Comparison of ENCODE assay signal across 8 cellular contexts in genomic region chr17:67528751-67529436, GRCh38.
DNase-seq lines count a peak whose midpoint lies in the region; ATAC-seq and TF ChIP-seq lines count a peak whose summit lies in the region.

No MANE protein-coding gene starts in this region.

- H3K27ac ChIP-seq in heart right ventricle = peak overlapping the region in 9 of 10 donors; percentile 18 to 73 (median 63)

- no peak overlapping the region for H3K4me3 Mint-ChIP-seq in natural killer cell
- H3K4me3 Mint-ChIP-seq in natural killer cell treated with Interleukin-12 subunit alpha and Interleukin-12 subunit beta and Interleukin-15 and Interleukin-18, amount 100 ng/mL, for 72 hours = no peak overlapping the region
- peak overlapping the region; percentile 2; the same call in 1 of the 2 replicates for H3K4me3 Mint-ChIP-seq in WTC11
- H3K4me3 Mint-ChIP-seq in progenitor cell of endocrine pancreas (ENCODE audit: low read depth) = peak overlapping the region; percentile 47
- H3K4me3 Mint-ChIP-seq in T-helper 17 cell = no peak overlapping the region

- no peaks in the 10 kb centered on the region for H3K27me3 Mint-ChIP-seq in natural killer cell (ENCODE audit: low read depth in 2 of 2)
- no peaks in the 10 kb centered on the region for H3K27me3 Mint-ChIP-seq in natural killer cell treated with Interleukin-12 subunit alpha and Interleukin-12 subunit beta and Interleukin-15 and Interleukin-18, amount 100 ng/mL, for 72 hours
- no peaks in the 10 kb centered on the region for H3K27me3 Mint-ChIP-seq in WTC11 (ENCODE audit: low read depth)
- H3K27me3 Mint-ChIP-seq in progenitor cell of endocrine pancreas = no peaks in the 10 kb centered on the region
- H3K27me3 Mint-ChIP-seq in T-helper 17 cell = no peaks in the 10 kb centered on the region

- peaks cover 51 to 60% of the 10 kb centered on the region in 2 donors for H3K4me1 Mint-ChIP-seq in natural killer cell
- peaks cover 27 to 42% of the 10 kb centered on the region in 2 donors for H3K4me1 Mint-ChIP-seq in natural killer cell treated with Interleukin-12 subunit alpha and Interleukin-12 subunit beta and Interleukin-15 and Interleukin-18, amount 100 ng/mL, for 72 hours (ENCODE audit: low read depth in 2 of 2)
- H3K4me1 Mint-ChIP-seq in WTC11 = peaks cover 47% of the 10 kb centered on the region
- H3K4me1 Mint-ChIP-seq in progenitor cell of endocrine pancreas (ENCODE audit: low read depth) = peaks cover 45% of the 10 kb centered on the region
- H3K4me1 Mint-ChIP-seq in T-helper 17 cell = peaks cover 14% of the 10 kb centered on the region

- CTCF ChIA-PET in WTC11 (lab: Charles Lee) = interaction anchor here (1.1 to 2.2 kb wide), 3 partner anchors 54 to 154 kb away, joined by 3 to 10 read pairs (median 8); no protein-coding TSS in a partner anchor

- no peak for DNase-seq in natural killer cell
- no peak for DNase-seq in natural killer cell treated with Interleukin-12 subunit alpha and Interleukin-12 subunit beta and Interleukin-15 and Interleukin-18, amount 100 ng/mL, for 72 hours (ENCODE audit: low spot score)
- peak; percentile 69 for DNase-seq in WTC11 (ENCODE audit: low spot score)
- DNase-seq in heart right ventricle = peak; percentile 65 to 74
- DNase-seq in progenitor cell of endocrine pancreas (ENCODE audit: low spot score, unreplicated experiment) = peak; percentile 55
- DNase-seq in T-helper 17 cell = no peak

- ATAC-seq in natural killer cell (no peak), WTC11 (peak; percentile 88), heart right ventricle (peak; percentile 87 to 97 (median 92)), GM18867 (IDR thresholded peaks at IDR 0.05; ENCODE audit: unreplicated experiment) (no peak), GM21367 (IDR thresholded peaks at IDR 0.05; ENCODE audit: unreplicated experiment) (no peak), T-helper 17 cell (no peak)
- no peak for ATAC-seq in natural killer cell treated with Interleukin-12 subunit alpha and Interleukin-12 subunit beta and Interleukin-15 and Interleukin-18, amount 100 ng/mL, for 72 hours

- no peaks in the 10 kb centered on the region for H3K9me3 ChIP-seq in heart right ventricle
- H3K9me3 ChIP-seq in T-helper 17 cell (ENCODE audit: control insufficient read depth, low read length, poor library complexity, severe bottlenecking) = no peaks in the 10 kb centered on the region

- intact Hi-C loops in natural killer cell (cut with micrococcal nuclease) (no loop called here), heart right ventricle (cut with DNase I) (no loop called here)

- H3K27ac Mint-ChIP-seq in natural killer cell = peak overlapping the region; percentile 3 to 51
- H3K27ac Mint-ChIP-seq in natural killer cell treated with Interleukin-12 subunit alpha and Interleukin-12 subunit beta and Interleukin-15 and Interleukin-18, amount 100 ng/mL, for 72 hours = peak overlapping the region in 1 of 2 donors; percentile 19
- peak overlapping the region; percentile 56 for H3K27ac Mint-ChIP-seq in WTC11
- peak overlapping the region; percentile 93 for H3K27ac Mint-ChIP-seq in progenitor cell of endocrine pancreas
- no peak overlapping the region for H3K27ac Mint-ChIP-seq in T-helper 17 cell

- no peaks in the 10 kb centered on the region for H3K36me3 Mint-ChIP-seq in natural killer cell
- H3K36me3 Mint-ChIP-seq in natural killer cell treated with Interleukin-12 subunit alpha and Interleukin-12 subunit beta and Interleukin-15 and Interleukin-18, amount 100 ng/mL, for 72 hours = no peaks in the 10 kb centered on the region
- no peaks in the 10 kb centered on the region; the same call in 1 of the 2 replicates for H3K36me3 Mint-ChIP-seq in WTC11
- no peaks in the 10 kb centered on the region for H3K36me3 Mint-ChIP-seq in progenitor cell of endocrine pancreas (ENCODE audit: insufficient read depth)
- peaks cover 2% of the 10 kb centered on the region for H3K36me3 Mint-ChIP-seq in T-helper 17 cell (ENCODE audit: low read depth)

- no peak for TF ChIP-seq CTCF in natural killer cell (IDR thresholded peaks at IDR 0.05)
- no peak for TF ChIP-seq CTCF in WTC11 (IDR thresholded peaks at IDR 0.05)
- no peak for TF ChIP-seq CTCF in heart right ventricle (IDR thresholded peaks at IDR 0.05)
- no peak for TF ChIP-seq CTCF in progenitor cell of endocrine pancreas (IDR thresholded peaks at IDR 0.05; ENCODE audit: unreplicated experiment)

- 8 to 15% methylated on average over 22 of the region's 22 CpGs for WGBS in heart right ventricle, 2 donors

- H3K4me3 ChIP-seq in heart right ventricle = peak overlapping the region in 9 of 10 donors; percentile 8 to 44 (median 26)

- POLR2A ChIA-PET in WTC11 (lab: Charles Lee) = no interaction called here

- no peaks in the 10 kb centered on the region for H3K27me3 ChIP-seq in heart right ventricle

- peaks cover 4 to 35% (median 20%) of the 10 kb centered on the region in 9 donors for H3K4me1 ChIP-seq in heart right ventricle

- H3K9me3 Mint-ChIP-seq in natural killer cell (no peaks in the 10 kb centered on the region), WTC11 (no peaks in the 10 kb centered on the region), progenitor cell of endocrine pancreas (ENCODE audit: low read depth) (no peaks in the 10 kb centered on the region)
- no peaks in the 10 kb centered on the region for H3K9me3 Mint-ChIP-seq in natural killer cell treated with Interleukin-12 subunit alpha and Interleukin-12 subunit beta and Interleukin-15 and Interleukin-18, amount 100 ng/mL, for 72 hours

- H3K36me3 ChIP-seq in heart right ventricle = no peaks in the 10 kb centered on the region

TF ChIP-seq in WTC11, 78 proteins besides CTCF, POLR2A, EP300 and RAD21:
- TF ChIP-seq ARID4B (CRISPR knock-in tag; IDR thresholded peaks at IDR 0.05; ENCODE audit: borderline replicate concordance) (no peak), STAT6 (CRISPR knock-in tag; conservative IDR thresholded peaks at IDR 0.05; ENCODE audit: low read depth) (0 out of 2 replicates have a peak, but pooled peaks have one; percentile 43), ZNF396 (CRISPR knock-in tag; IDR thresholded peaks at IDR 0.05; ENCODE audit: borderline replicate concordance) (no peak)
TF ChIP-seq in WTC11: peak in this region for 1.

Comparison
In these comparisons a context has a peak if more than half of its experiments do, and no peak if none do; other contexts are left out.
1. ATAC-seq: peak in WTC11 (single experiment) and heart right ventricle (8 of 8); none in natural killer cell (0 of 3), natural killer cell treated with Interleukin-12 subunit alpha and Interleukin-12 subunit beta and Interleukin-15 and Interleukin-18, amount 100 ng/mL, for 72 hours (0 of 2), GM18867 (single experiment), GM21367 (single experiment) and T-helper 17 cell (single experiment).
2. DNase-seq: peak in WTC11 (single experiment), heart right ventricle (2 of 2) and progenitor cell of endocrine pancreas (single experiment); none in natural killer cell (single experiment), natural killer cell treated with Interleukin-12 subunit alpha and Interleukin-12 subunit beta and Interleukin-15 and Interleukin-18, amount 100 ng/mL, for 72 hours (single experiment) and T-helper 17 cell (0 of 3).
3. H3K4me3 Mint-ChIP-seq: peak in WTC11 (single experiment) and progenitor cell of endocrine pancreas (single experiment); none in natural killer cell (single experiment), natural killer cell treated with Interleukin-12 subunit alpha and Interleukin-12 subunit beta and Interleukin-15 and Interleukin-18, amount 100 ng/mL, for 72 hours (single experiment) and T-helper 17 cell (single experiment).